ENCODE assay signal across 15 cellular contexts in the genomic region with DNA sequence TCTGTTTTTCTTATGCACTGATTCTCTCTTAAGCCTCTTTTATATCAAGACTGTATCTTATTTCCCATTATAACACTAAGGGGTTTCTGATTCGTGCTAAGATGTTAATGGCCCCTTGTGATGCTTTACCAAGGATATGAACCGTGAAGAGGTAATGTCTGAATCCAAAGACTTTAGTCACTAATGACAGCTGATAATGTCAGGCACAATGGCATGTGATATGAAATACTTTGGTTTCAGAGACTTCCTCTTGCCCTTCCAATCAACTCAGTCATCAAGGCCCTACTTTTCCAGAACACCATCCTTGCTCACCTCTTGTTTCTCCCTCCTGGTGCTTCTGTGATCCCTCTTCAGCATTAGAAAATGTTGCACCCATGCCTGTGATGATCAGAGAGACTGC.
"Had no signal": no experiment of that assay in that cellular context is flagged by ENCODE, and none has a peak within 500 bp of the region (broad histone marks: within the 10 kb centered on the region; RNA-seq: fewer than 3 reads in every experiment).

No MANE protein-coding gene starts in this region.

- H3K36me3 ChIP-seq: esophagus squamous epithelium, heart left ventricle, left ventricle myocardium inferior, sigmoid colon had no signal

- H3K4me3 ChIP-seq: dorsolateral prefrontal cortex, esophagus squamous epithelium, heart left ventricle, left ventricle myocardium inferior, sigmoid colon had no signal

- ATAC-seq: foreskin keratinocyte, heart left ventricle had no signal

- H3K4me1 ChIP-seq: esophagus squamous epithelium, foreskin keratinocyte, heart left ventricle, left ventricle myocardium inferior had no signal

- H3K9me3 ChIP-seq: esophagus squamous epithelium, heart left ventricle, left ventricle myocardium inferior, sigmoid colon had no signal

- H3K27ac ChIP-seq: dorsolateral prefrontal cortex, esophagus squamous epithelium, foreskin keratinocyte, heart left ventricle, left ventricle myocardium inferior, sigmoid colon had no signal

- DNase-seq: activated CD4-positive, alpha-beta memory T cell treated with anti-CD3 and anti-CD28 coated beads, Interleukin-2, amount 10 ng/mL, durations not matched to agents 7 days and 5 days; activated CD4-positive, alpha-beta T cell treated with anti-CD3 and anti-CD28 coated beads for 1 hour; activated gamma-delta T cell; activated T-cell treated with anti-CD3 and anti-CD28 coated beads, Interleukin-2, amount 50 U/mL, for 48 hours; amygdala; dorsolateral prefrontal cortex; esophagus squamous epithelium; heart left ventricle; left ventricle myocardium inferior; mesenchymal stem cell; nephron progenitor cell; sigmoid colon; stimulated activated CD4-positive, alpha-beta T cell treated with anti-CD3 and anti-CD28 coated beads, Interleukin-12 subunit alpha, Interleukin-12 subunit beta, amount 100 ng/mL, for 4 hours; stimulated activated naive CD4-positive, alpha-beta T cell had no signal

- H3K27me3 ChIP-seq: dorsolateral prefrontal cortex, esophagus squamous epithelium, foreskin keratinocyte, heart left ventricle, sigmoid colon had no signal
